8 cellular contexts compared by ENCODE assay signal in the genomic region with DNA sequence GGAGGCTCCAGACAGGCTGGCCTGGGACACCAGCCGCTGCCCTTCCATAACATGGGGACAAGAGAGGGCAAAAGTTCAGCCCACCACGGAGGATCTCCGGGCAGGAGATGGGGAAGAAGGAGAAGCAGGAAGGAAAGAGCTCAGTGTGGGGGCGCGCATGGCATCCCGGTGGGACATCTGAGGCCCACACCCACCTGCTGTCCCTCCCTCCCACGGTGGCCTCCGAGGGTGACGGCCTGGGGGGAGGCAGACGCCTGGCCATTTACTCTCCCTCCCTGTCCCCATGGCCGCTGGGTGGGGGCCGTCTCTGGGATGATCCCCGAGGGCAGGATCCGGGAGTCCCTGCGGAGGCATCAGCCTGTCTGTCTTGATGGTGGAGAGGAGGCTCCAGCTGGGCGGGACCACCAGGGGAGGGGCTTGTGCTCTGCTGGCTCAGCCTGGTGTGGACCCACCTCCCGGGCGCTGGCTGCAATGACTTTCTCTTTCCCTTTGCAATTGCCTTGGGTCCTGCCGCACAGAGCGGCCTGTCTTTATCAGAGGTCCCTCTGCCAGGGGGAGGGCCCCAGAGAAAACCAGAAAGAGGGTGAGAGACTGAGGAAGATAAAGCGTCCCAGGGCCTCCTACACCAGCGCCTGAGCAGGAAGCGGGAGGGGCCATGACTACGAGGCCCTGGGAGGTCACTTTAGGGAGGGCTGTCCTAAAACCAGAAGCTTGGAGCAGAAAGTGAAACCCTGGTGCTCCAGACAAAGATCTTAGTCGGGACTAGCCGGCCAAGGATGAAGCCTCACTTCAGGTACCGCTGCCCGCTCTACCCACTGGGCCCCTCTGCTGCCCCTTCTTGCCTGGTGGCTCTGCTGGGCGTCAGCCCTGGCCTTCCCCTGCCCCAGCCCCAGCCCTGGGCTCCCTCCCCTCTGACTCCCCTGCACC. TPM values are rescaled to one million over a fixed set of nuclear protein-coding genes. Genes with fewer than 3 reads are reported as not detected.
DNase-seq lines count a peak whose midpoint lies in the region; ATAC-seq, FAIRE-seq and TF ChIP-seq lines count a peak whose summit lies in the region.
"Not testable (repeated sequence)": the region's sequence is repeated elsewhere in the genome, so short reads cannot be mapped to it uniquely, and the experiment has no call there.

A gene (plus strand): TSS at position 690 of the 927 bp plus-strand sequence. CDS start 87 bp downstream, at position 777.

- not testable (repeated sequence) for H3K27me3 ChIP-seq in BLaER1 treated with 17β-estradiol and CSF1 and Interleukin-3, amounts not matched to agents 10 nM and 100 nM

- TF ChIP-seq CTCF in epithelial cell of proximal tubule (conservative IDR thresholded peaks at IDR 0.05; ENCODE audit: low read depth, low read length), result not testable (repeated sequence)

- peaks cover 6 to 22% (median 11%) of the 10 kb centered on the region in 11 experiments; a peak in 15 of 22 replicates for H3K36me3 ChIP-seq in BLaER1 treated with 17β-estradiol and CSF1 and Interleukin-3, amounts not matched to agents 10 nM and 100 nM

- H3K9me3 ChIP-seq in BLaER1 treated with 17β-estradiol and CSF1 and Interleukin-3, amounts not matched to agents 10 nM and 100 nM (replicated peaks in 1 of 11), result not testable (repeated sequence)

- peak; percentile 14 for DNase-seq in RCC 7860 (ENCODE audit: low spot score)
- DNase-seq in activated T-cell treated with anti-CD3 and anti-CD28 coated beads, Interleukin-2, amount 50 U/mL, for 48 hours, result peak; percentile 71 to 75
- not testable (repeated sequence) for DNase-seq in epithelial cell of proximal tubule (ENCODE audit: low read depth)
- DNase-seq in lung microvascular endothelial cell (ENCODE audit: low read depth in 2 of 2), result peak; percentile 15 to 37
- peak; percentile 53 for DNase-seq in stimulated activated CD4-positive, alpha-beta T cell treated with anti-CD3 and anti-CD28 coated beads, Interleukin-4, amount 100 ng/mL, for 24 hours

- peak within 1 kb of the TSS; percentile 57 to 87 (median 82); a peak in 21 of 22 replicates for H3K27ac ChIP-seq in BLaER1 treated with 17β-estradiol and CSF1 and Interleukin-3, amounts not matched to agents 10 nM and 100 nM

- peak; percentile 47 for FAIRE-seq in RCC 7860 (lab: Jason Lieb, UNC)

- peak within 1 kb of the TSS; percentile 89 to 98 (median 92) for H3K4me2 ChIP-seq in BLaER1 treated with 17β-estradiol and CSF1 and Interleukin-3, amounts not matched to agents 10 nM and 100 nM

- not testable (repeated sequence) for H4K20me1 ChIP-seq in BLaER1 treated with 17β-estradiol and CSF1 and Interleukin-3, amounts not matched to agents 10 nM and 100 nM

- H3K9ac ChIP-seq in BLaER1 treated with 17β-estradiol and CSF1 and Interleukin-3, amounts not matched to agents 10 nM and 100 nM, result peak within 1 kb of the TSS; percentile 77 to 87 (median 83)

- ATAC-seq in GM19351 (IDR thresholded peaks at IDR 0.05; ENCODE audit: unreplicated experiment) (peak; percentile 69), HG03097 (IDR thresholded peaks at IDR 0.05; ENCODE audit: low FRiP score, unreplicated experiment) (peak; percentile 69)

- H3K4me3 ChIP-seq in BLaER1 treated with 17β-estradiol and CSF1 and Interleukin-3, amounts not matched to agents 10 nM and 100 nM, result peak within 1 kb of the TSS; percentile 58 to 83 (median 74)
- H3K4me3 ChIP-seq in epithelial cell of proximal tubule (ENCODE audit: low read depth, low read length), result peak within 1 kb of the TSS; percentile 50

- H3K4me1 ChIP-seq in BLaER1 treated with 17β-estradiol and CSF1 and Interleukin-3, amounts not matched to agents 10 nM and 100 nM, result peaks cover 25 to 59% (median 46%) of the 10 kb centered on the region in 10 experiments

RNA-seq across cellular contexts. Expression of the gene that starts here (rescaled TPM):
- 5.5 and 6.9 TPM in 2 replicates for total RNA-seq in epithelial cell of proximal tubule
- total RNA-seq in lung microvascular endothelial cell, result 2.0 and 4.0 TPM in 2 replicates
